12 cellular contexts compared by ENCODE assay signal in genomic region chr7:132436121-132436520, GRCh38.
DNase-seq lines count a peak whose midpoint lies in the region; ATAC-seq and TF ChIP-seq lines count a peak whose summit lies in the region.
"Had no signal": no experiment of that assay in that cellular context is flagged by ENCODE, and none has a peak within 500 bp of the region (broad histone marks: within the 10 kb centered on the region; RNA-seq: fewer than 3 reads in every experiment).

No MANE protein-coding gene starts in this region.

- H3K4me3 ChIP-seq in spleen = no peak overlapping the region

- H3K27me3 ChIP-seq in spleen (replicated peaks in 1 of 7) = peaks cover 0 to 14% (median 0%) of the 10 kb centered on the region in 7 donors

- peaks cover 89% of the 10 kb centered on the region for H3K4me1 Mint-ChIP-seq in activated naive CD8-positive, alpha-beta T cell treated with anti-CD3 and anti-CD28 coated beads, Interleukin-2, amount 10 ng/mL, durations not matched to agents 7 days and 5 days
- peaks cover 82% of the 10 kb centered on the region for H3K4me1 Mint-ChIP-seq in activated naive CD8-positive, alpha-beta T cell treated with anti-CD3 and anti-CD28 coated beads, Interleukin-2, amount 50 U/mL, for 24 hours

- no peak for ATAC-seq in activated naive CD8-positive, alpha-beta T cell treated with anti-CD3 and anti-CD28 coated beads, Interleukin-2, amount 10 ng/mL, durations not matched to agents 7 days and 5 days (ENCODE audit: low read depth)
- no peak for ATAC-seq in activated naive CD8-positive, alpha-beta T cell treated with anti-CD3 and anti-CD28 coated beads, Interleukin-2, amount 50 U/mL, for 24 hours
- ATAC-seq in HG03139 (IDR thresholded peaks at IDR 0.05; ENCODE audit: unreplicated experiment) = no peak
- no peak for ATAC-seq in HG03095 (IDR thresholded peaks at IDR 0.05; ENCODE audit: unreplicated experiment)
- ATAC-seq: PC-3 had no signal

- no peak overlapping the region for H3K27ac ChIP-seq in spleen

- TF ChIP-seq POLR2A in spleen (IDR thresholded peaks at IDR 0.05) = no peak

- H3K9me3 Mint-ChIP-seq in activated naive CD8-positive, alpha-beta T cell treated with anti-CD3 and anti-CD28 coated beads, Interleukin-2, amount 10 ng/mL, durations not matched to agents 7 days and 5 days = no peaks in the 10 kb centered on the region
- H3K9me3 Mint-ChIP-seq in activated naive CD8-positive, alpha-beta T cell treated with anti-CD3 and anti-CD28 coated beads, Interleukin-2, amount 50 U/mL, for 24 hours = peaks cover 3% of the 10 kb centered on the region

- no peaks in the 10 kb centered on the region for H3K27me3 Mint-ChIP-seq in activated naive CD8-positive, alpha-beta T cell treated with anti-CD3 and anti-CD28 coated beads, Interleukin-2, amount 10 ng/mL, durations not matched to agents 7 days and 5 days
- no peaks in the 10 kb centered on the region for H3K27me3 Mint-ChIP-seq in activated naive CD8-positive, alpha-beta T cell treated with anti-CD3 and anti-CD28 coated beads, Interleukin-2, amount 50 U/mL, for 24 hours
- H3K27me3 Mint-ChIP-seq: activated naive CD8-positive, alpha-beta T cell had no signal

- no peaks in the 10 kb centered on the region for H3K9me3 ChIP-seq in spleen

- peaks cover 6% of the 10 kb centered on the region for H3K36me3 Mint-ChIP-seq in activated naive CD8-positive, alpha-beta T cell treated with anti-CD3 and anti-CD28 coated beads, Interleukin-2, amount 10 ng/mL, durations not matched to agents 7 days and 5 days
- no peaks in the 10 kb centered on the region for H3K36me3 Mint-ChIP-seq in activated naive CD8-positive, alpha-beta T cell treated with anti-CD3 and anti-CD28 coated beads, Interleukin-2, amount 50 U/mL, for 24 hours (ENCODE audit: low read depth)
- H3K36me3 Mint-ChIP-seq: activated naive CD8-positive, alpha-beta T cell; IgD-negative memory B cell had no signal

- intact Hi-C loops in spleen (cut with DNase I; ENCODE audit: low total_unique reads) = no loop called here

- POLR2A ChIA-PET in activated naive CD8-positive, alpha-beta T cell treated with anti-CD3 and anti-CD28 coated beads, Interleukin-2, amount 10 ng/mL, durations not matched to agents 7 days and 5 days (lab: Charles Lee) = interaction anchor here (1.0 to 2.5 kb wide), 3 partner anchors 11 to 25 kb away, joined by 3 to 10 read pairs (median 9); no protein-coding TSS in a partner anchor

- TF ChIP-seq CTCF in spleen (IDR thresholded peaks at IDR 0.05 in 8 of 11, conservative IDR thresholded peaks at IDR 0.05 in 3 of 11) = no peak

- peak overlapping the region; percentile 84 for H3K27ac Mint-ChIP-seq in activated naive CD8-positive, alpha-beta T cell treated with anti-CD3 and anti-CD28 coated beads, Interleukin-2, amount 10 ng/mL, durations not matched to agents 7 days and 5 days
- H3K27ac Mint-ChIP-seq in activated naive CD8-positive, alpha-beta T cell treated with anti-CD3 and anti-CD28 coated beads, Interleukin-2, amount 50 U/mL, for 24 hours = no peak overlapping the region
- H3K27ac Mint-ChIP-seq: activated naive CD8-positive, alpha-beta T cell had no signal

- peak overlapping the region; percentile 29 for H3K4me3 Mint-ChIP-seq in activated naive CD8-positive, alpha-beta T cell treated with anti-CD3 and anti-CD28 coated beads, Interleukin-2, amount 10 ng/mL, durations not matched to agents 7 days and 5 days
- no peak overlapping the region for H3K4me3 Mint-ChIP-seq in activated naive CD8-positive, alpha-beta T cell treated with anti-CD3 and anti-CD28 coated beads, Interleukin-2, amount 50 U/mL, for 24 hours
- H3K4me3 Mint-ChIP-seq: IgD-negative memory B cell had no signal

- H3K4me1 ChIP-seq in spleen = peaks cover 0 to 71% (median 14%) of the 10 kb centered on the region in 6 donors

- no peak for DNase-seq in activated naive CD8-positive, alpha-beta T cell treated with anti-CD3 and anti-CD28 coated beads, Interleukin-2, amount 10 ng/mL, durations not matched to agents 7 days and 5 days
- no peak for DNase-seq in activated naive CD8-positive, alpha-beta T cell treated with anti-CD3 and anti-CD28 coated beads, Interleukin-2, amount 50 U/mL, for 24 hours
- DNase-seq in NCI-H446 treated with DMSO at 0.1 percent for 48 hours (lab: John Stamatoyannopoulos, UW) (peak; percentile 67), dermis microvascular lymphatic vessel endothelial cell (ENCODE audit: low read depth in 2 of 2) (peak; percentile 60 to 69), spleen (peak; percentile 40), SW480 (ENCODE audit: low spot score) (no peak)
- DNase-seq: erythroblast, PC-3 had no signal

- no peaks in the 10 kb centered on the region for H3K36me3 ChIP-seq in spleen

- WGBS in spleen, 5 donors = 59 to 74% (median 63%) methylated on average over 8 of the region's 8 CpGs

Comparison
In these comparisons a context has a peak if more than half of its experiments do, and no peak if none do; other contexts are left out.
1. DNase-seq: peak in NCI-H446 treated with DMSO at 0.1 percent for 48 hours (single experiment), dermis microvascular lymphatic vessel endothelial cell (2 of 2) and spleen (single experiment); none in activated naive CD8-positive, alpha-beta T cell treated with anti-CD3 and anti-CD28 coated beads, Interleukin-2, amount 10 ng/mL, durations not matched to agents 7 days and 5 days (single experiment), activated naive CD8-positive, alpha-beta T cell treated with anti-CD3 and anti-CD28 coated beads, Interleukin-2, amount 50 U/mL, for 24 hours (single experiment) and SW480 (single experiment).